In genomic region chr7:130444230-130444629, GRCh38 we compare ENCODE assay signal across 1 cellular context.
TF ChIP-seq lines count a peak whose summit lies in the region.

No MANE protein-coding gene starts in this region.

TF ChIP-seq in H1, 55 proteins besides CTCF, POLR2A, EP300 and RAD21:
- no peak for TF ChIP-seq FOSL1 (IDR thresholded peaks at IDR 0.05; ENCODE audit: insufficient read depth, low read depth, low read length)
- TF ChIP-seq JUND (IDR thresholded peaks at IDR 0.05; ENCODE audit: low read length), result no peak
- TF ChIP-seq KDM1A (IDR thresholded peaks at IDR 0.05; ENCODE audit: borderline replicate concordance, low read length), result no peak
- TF ChIP-seq MAFK (IDR thresholded peaks at IDR 0.05; ENCODE audit: low read depth, low read length), result no peak
- TF ChIP-seq EZH2 (IDR thresholded peaks at IDR 0.05; ENCODE audit: low read depth, low read length, severe bottlenecking), result no peak
- no peak for TF ChIP-seq ASH2L (IDR thresholded peaks at IDR 0.05; ENCODE audit: low read length)
- TF ChIP-seq PHF8 (conservative IDR thresholded peaks at IDR 0.05; ENCODE audit: low read depth, low read length), result no peak
- no peak for TF ChIP-seq BRCA1 (IDR thresholded peaks at IDR 0.05; ENCODE audit: low read depth, low read length)
- no peak for TF ChIP-seq YY1 (IDR thresholded peaks at IDR 0.05; ENCODE audit: low read depth, low read length)
- TF ChIP-seq CTBP2 (IDR thresholded peaks at IDR 0.05; ENCODE audit: borderline replicate concordance, insufficient read depth, insufficient read length, low read length), result no peak
- no peak for TF ChIP-seq CBX5 (IDR thresholded peaks at IDR 0.05; ENCODE audit: low read depth, low read length)
- no peak for TF ChIP-seq KDM4A (IDR thresholded peaks at IDR 0.05; ENCODE audit: low read depth, low read length, severe bottlenecking)
- TF ChIP-seq RFX5 (IDR thresholded peaks at IDR 0.05; ENCODE audit: borderline replicate concordance, low read depth, low read length), result no peak
- TF ChIP-seq HDAC6 (IDR thresholded peaks at IDR 0.05; ENCODE audit: low read depth, low read length), result no peak
- no peak for TF ChIP-seq E2F6 (IDR thresholded peaks at IDR 0.05)
- TF ChIP-seq TBP (IDR thresholded peaks at IDR 0.05; ENCODE audit: low read depth, low read length), result no peak
